ENCODE assay signal across 1 cellular context in the genomic region with DNA sequence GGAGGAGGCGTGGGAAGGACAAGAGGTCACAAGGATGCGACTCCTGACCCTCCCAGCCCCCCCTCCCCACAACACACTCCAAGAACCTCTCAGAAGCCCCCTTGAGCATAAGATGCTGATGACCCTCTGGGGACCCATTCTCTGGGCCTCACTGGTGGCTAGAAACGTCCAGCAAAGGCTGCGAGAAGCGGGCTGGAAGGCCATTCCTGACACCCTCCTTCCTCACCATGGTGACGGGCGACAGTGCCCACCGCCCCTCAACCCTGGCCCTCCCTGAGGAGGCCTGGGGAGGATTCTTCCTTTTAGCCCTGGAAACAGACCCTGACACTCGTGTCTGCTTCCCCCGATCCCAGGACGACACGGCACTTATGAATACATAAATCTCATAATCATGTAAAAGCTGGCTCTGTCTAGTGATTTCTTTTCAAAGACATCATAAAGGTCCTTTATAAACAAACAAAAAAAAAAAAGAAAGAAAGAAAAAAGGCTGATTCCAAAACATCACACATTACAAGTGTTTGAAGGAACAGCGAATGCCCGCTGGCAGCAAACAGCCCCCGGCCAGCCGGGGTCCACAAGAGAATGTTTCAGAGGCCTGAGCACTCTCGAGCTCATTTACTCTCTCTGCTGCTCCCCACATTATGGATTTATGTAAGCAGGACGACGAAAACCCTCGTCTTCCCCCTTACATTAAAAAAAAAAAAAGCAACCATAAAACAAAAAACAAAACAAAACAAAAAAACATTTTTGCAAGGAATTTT.
TF ChIP-seq lines count a peak whose summit lies in the region.

No MANE protein-coding gene starts in this region.

TF ChIP-seq in GM23338, 12 proteins besides CTCF, POLR2A, EP300 and RAD21 (continued from another document):
- TF ChIP-seq, protein P1, sequence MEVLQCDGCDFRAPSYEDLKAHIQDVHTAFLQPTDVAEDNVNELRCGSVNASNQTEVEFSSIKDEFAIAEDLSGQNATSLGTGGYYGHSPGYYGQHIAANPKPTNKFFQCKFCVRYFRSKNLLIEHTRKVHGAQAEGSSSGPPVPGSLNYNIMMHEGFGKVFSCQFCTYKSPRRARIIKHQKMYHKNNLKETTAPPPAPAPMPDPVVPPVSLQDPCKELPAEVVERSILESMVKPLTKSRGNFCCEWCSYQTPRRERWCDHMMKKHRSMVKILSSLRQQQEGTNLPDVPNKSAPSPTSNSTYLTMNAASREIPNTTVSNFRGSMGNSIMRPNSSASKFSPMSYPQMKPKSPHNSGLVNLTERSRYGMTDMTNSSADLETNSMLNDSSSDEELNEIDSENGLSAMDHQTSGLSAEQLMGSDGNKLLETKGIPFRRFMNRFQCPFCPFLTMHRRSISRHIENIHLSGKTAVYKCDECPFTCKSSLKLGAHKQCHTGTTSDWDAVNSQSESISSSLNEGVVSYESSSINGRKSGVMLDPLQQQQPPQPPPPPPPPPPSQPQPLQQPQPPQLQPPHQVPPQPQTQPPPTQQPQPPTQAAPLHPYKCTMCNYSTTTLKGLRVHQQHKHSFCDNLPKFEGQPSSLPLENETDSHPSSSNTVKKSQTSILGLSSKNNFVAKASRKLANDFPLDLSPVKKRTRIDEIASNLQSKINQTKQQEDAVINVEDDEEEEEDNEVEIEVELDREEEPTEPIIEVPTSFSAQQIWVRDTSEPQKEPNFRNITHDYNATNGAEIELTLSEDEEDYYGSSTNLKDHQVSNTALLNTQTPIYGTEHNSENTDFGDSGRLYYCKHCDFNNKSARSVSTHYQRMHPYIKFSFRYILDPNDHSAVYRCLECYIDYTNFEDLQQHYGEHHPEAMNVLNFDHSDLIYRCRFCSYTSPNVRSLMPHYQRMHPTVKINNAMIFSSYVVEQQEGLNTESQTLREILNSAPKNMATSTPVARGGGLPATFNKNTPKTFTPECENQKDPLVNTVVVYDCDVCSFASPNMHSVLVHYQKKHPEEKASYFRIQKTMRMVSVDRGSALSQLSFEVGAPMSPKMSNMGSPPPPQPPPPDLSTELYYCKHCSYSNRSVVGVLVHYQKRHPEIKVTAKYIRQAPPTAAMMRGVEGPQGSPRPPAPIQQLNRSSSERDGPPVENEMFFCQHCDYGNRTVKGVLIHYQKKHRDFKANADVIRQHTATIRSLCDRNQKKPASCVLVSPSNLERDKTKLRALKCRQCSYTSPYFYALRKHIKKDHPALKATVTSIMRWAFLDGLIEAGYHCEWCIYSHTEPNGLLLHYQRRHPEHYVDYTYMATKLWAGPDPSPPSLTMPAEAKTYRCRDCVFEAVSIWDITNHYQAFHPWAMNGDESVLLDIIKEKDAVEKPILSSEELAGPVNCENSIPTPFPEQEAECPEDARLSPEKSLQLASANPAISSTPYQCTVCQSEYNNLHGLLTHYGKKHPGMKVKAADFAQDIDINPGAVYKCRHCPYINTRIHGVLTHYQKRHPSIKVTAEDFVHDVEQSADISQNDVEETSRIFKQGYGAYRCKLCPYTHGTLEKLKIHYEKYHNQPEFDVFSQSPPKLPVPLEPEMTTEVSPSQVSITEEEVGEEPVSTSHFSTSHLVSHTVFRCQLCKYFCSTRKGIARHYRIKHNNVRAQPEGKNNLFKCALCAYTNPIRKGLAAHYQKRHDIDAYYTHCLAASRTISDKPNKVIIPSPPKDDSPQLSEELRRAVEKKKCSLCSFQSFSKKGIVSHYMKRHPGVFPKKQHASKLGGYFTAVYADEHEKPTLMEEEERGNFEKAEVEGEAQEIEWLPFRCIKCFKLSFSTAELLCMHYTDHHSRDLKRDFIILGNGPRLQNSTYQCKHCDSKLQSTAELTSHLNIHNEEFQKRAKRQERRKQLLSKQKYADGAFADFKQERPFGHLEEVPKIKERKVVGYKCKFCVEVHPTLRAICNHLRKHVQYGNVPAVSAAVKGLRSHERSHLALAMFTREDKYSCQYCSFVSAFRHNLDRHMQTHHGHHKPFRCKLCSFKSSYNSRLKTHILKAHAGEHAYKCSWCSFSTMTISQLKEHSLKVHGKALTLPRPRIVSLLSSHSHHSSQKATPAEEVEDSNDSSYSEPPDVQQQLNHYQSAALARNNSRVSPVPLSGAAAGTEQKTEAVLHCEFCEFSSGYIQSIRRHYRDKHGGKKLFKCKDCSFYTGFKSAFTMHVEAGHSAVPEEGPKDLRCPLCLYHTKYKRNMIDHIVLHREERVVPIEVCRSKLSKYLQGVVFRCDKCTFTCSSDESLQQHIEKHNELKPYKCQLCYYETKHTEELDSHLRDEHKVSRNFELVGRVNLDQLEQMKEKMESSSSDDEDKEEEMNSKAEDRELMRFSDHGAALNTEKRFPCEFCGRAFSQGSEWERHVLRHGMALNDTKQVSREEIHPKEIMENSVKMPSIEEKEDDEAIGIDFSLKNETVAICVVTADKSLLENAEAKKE (CRISPR knock-in tag; IDR thresholded peaks at IDR 0.05), result no peak
- no peak for TF ChIP-seq ZNF114 (CRISPR knock-in tag; IDR thresholded peaks at IDR 0.05)
- no peak for TF ChIP-seq JUNB (IDR thresholded peaks at IDR 0.05; ENCODE audit: unreplicated experiment)
- no peak for TF ChIP-seq NANOG (IDR thresholded peaks at IDR 0.05; ENCODE audit: borderline replicate concordance)
- no peak for TF ChIP-seq EZH2 (IDR thresholded peaks at IDR 0.05; ENCODE audit: low read depth, unreplicated experiment)
- no peak for TF ChIP-seq ZNF331 (CRISPR knock-in tag; IDR thresholded peaks at IDR 0.05; ENCODE audit: low read depth)
- TF ChIP-seq, protein P2, sequence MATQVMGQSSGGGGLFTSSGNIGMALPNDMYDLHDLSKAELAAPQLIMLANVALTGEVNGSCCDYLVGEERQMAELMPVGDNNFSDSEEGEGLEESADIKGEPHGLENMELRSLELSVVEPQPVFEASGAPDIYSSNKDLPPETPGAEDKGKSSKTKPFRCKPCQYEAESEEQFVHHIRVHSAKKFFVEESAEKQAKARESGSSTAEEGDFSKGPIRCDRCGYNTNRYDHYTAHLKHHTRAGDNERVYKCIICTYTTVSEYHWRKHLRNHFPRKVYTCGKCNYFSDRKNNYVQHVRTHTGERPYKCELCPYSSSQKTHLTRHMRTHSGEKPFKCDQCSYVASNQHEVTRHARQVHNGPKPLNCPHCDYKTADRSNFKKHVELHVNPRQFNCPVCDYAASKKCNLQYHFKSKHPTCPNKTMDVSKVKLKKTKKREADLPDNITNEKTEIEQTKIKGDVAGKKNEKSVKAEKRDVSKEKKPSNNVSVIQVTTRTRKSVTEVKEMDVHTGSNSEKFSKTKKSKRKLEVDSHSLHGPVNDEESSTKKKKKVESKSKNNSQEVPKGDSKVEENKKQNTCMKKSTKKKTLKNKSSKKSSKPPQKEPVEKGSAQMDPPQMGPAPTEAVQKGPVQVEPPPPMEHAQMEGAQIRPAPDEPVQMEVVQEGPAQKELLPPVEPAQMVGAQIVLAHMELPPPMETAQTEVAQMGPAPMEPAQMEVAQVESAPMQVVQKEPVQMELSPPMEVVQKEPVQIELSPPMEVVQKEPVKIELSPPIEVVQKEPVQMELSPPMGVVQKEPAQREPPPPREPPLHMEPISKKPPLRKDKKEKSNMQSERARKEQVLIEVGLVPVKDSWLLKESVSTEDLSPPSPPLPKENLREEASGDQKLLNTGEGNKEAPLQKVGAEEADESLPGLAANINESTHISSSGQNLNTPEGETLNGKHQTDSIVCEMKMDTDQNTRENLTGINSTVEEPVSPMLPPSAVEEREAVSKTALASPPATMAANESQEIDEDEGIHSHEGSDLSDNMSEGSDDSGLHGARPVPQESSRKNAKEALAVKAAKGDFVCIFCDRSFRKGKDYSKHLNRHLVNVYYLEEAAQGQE (IDR thresholded peaks at IDR 0.05; ENCODE audit: unreplicated experiment), result no peak
- TF ChIP-seq STAT1 (IDR thresholded peaks at IDR 0.05; ENCODE audit: unreplicated experiment), result no peak
